ENCODE assay signal across 8 cellular contexts in the genomic region with DNA sequence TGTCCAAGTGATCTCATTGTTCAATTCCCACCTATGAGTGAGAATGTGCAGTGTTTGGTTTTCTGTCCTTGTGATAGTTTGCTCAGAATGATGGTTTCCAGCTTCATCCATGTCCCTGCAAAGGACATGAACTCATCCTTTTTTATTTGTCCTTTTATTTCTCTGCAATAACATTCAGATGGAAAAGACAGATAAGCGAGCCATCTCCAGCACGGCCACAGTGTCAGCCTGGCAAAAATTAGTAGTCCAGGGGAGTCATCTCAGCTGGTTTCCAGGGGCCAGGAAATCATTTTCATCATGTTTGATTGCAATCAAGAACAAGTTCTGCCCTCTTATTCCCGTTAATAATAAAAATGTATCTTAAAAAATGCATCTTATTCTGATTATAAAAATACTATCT. TPM values are rescaled to one million over a fixed set of nuclear protein-coding genes. Genes with fewer than 3 reads are reported as not detected.
DNase-seq lines count a peak whose midpoint lies in the region; ATAC-seq and TF ChIP-seq lines count a peak whose summit lies in the region.
"Not testable (repeated sequence)": the region's sequence is repeated elsewhere in the genome, so short reads cannot be mapped to it uniquely, and the experiment has no call there.

No MANE protein-coding gene starts in this region.

- not testable (repeated sequence) for H4K20me1 ChIP-seq in GM23338 (replicated peaks; ENCODE audit: insufficient read depth); SK-N-SH (ENCODE audit: insufficient read depth)

- TF ChIP-seq RAD21 in SK-N-SH (IDR thresholded peaks at IDR 0.05; ENCODE audit: low read length), result not testable (repeated sequence)

- CTCF ChIA-PET in SK-N-SH (lab: Yijun Ruan, JAX), result interaction anchor here (1.4 to 6.9 kb wide), 13 partner anchors 18 to 336 kb away, joined by 4 to 235 read pairs (median 14); partner anchors contain the start of gene CPLX2
- CTCF ChIA-PET in T-cell (lab: Charles Lee), result interaction anchor here (0.6 to 2.3 kb wide), 4 partner anchors 10 to 183 kb away, joined by 3 to 13 read pairs (median 7); no protein-coding TSS in a partner anchor

- H3K36me3 ChIP-seq in GM23338 (ENCODE audit: insufficient read depth); SK-N-SH (replicated peaks in 1 of 2; ENCODE audit: control insufficient read depth in 1 of 2, insufficient read depth in 2 of 2, low read length in 1 of 2): not testable (repeated sequence)

- H3K4me3 Mint-ChIP-seq in GM23338; T-cell; T-helper 1 cell treated with Interleukin-12 subunit alpha and Interleukin-12 subunit beta and Interleukin-4 antibody, amounts not matched to agents 30 μg/mL and 1 μg/mL, for 36 hours; T-helper 17 cell; activated T-cell treated with anti-CD3 and anti-CD28 coated beads, Interleukin-2, amount 50 U/mL, for 24 hours; activated naive CD8-positive, alpha-beta T cell treated with anti-CD3 and anti-CD28 coated beads, Interleukin-2, amount 50 U/mL, for 24 hours: not testable (repeated sequence)
- peak overlapping the region; percentile 17 for H3K4me3 Mint-ChIP-seq in activated T-helper 1 cell treated with anti-CD3 and anti-CD28 coated beads, Interleukin-12 subunit alpha, Interleukin-12 subunit beta, Interleukin-2, Interleukin-4 antibody, amounts not matched to agents 30 ng/mL and 10 ng/mL and 1 ng/mL, durations not matched to agents 14 hours and 24 hours and 36 hours

- H3K79me2 ChIP-seq in GM23338 (replicated peaks; ENCODE audit: insufficient read depth); SK-N-SH (ENCODE audit: insufficient read depth): not testable (repeated sequence)

- 30% methylated on average over 3 of the region's 3 CpGs for WGBS in SK-N-SH (ENCODE audit: low lambda C conversion rate)

- not testable (repeated sequence) for H3K9me2 ChIP-seq in GM23338 (ENCODE audit: insufficient read depth); SK-N-SH

- not testable (repeated sequence) for H3K27me3 Mint-ChIP-seq in GM23338 (ENCODE audit: insufficient read depth, low read depth, poor library complexity); T-cell; T-helper 1 cell treated with Interleukin-12 subunit alpha and Interleukin-12 subunit beta and Interleukin-4 antibody, amounts not matched to agents 30 μg/mL and 1 μg/mL, for 36 hours (ENCODE audit: low read depth); T-helper 17 cell; activated T-cell treated with anti-CD3 and anti-CD28 coated beads, Interleukin-2, amount 50 U/mL, for 24 hours; activated T-helper 1 cell treated with anti-CD3 and anti-CD28 coated beads, Interleukin-12 subunit alpha, Interleukin-12 subunit beta, Interleukin-2, Interleukin-4 antibody, amounts not matched to agents 30 ng/mL and 10 ng/mL and 1 ng/mL, durations not matched to agents 14 hours and 24 hours and 36 hours (ENCODE audit: insufficient read depth); activated naive CD8-positive, alpha-beta T cell treated with anti-CD3 and anti-CD28 coated beads, Interleukin-2, amount 50 U/mL, for 24 hours

- not testable (repeated sequence) for H3K36me3 Mint-ChIP-seq in GM23338 (ENCODE audit: low read depth); T-cell; T-helper 17 cell (ENCODE audit: low read depth)
- H3K36me3 Mint-ChIP-seq in T-helper 1 cell treated with Interleukin-12 subunit alpha and Interleukin-12 subunit beta and Interleukin-4 antibody, amounts not matched to agents 30 μg/mL and 1 μg/mL, for 36 hours (ENCODE audit: low read depth), result peaks cover 11% of the 10 kb centered on the region
- peaks cover 32% of the 10 kb centered on the region for H3K36me3 Mint-ChIP-seq in activated T-cell treated with anti-CD3 and anti-CD28 coated beads, Interleukin-2, amount 50 U/mL, for 24 hours (ENCODE audit: low read depth)
- peaks cover 27% of the 10 kb centered on the region for H3K36me3 Mint-ChIP-seq in activated T-helper 1 cell treated with anti-CD3 and anti-CD28 coated beads, Interleukin-12 subunit alpha, Interleukin-12 subunit beta, Interleukin-2, Interleukin-4 antibody, amounts not matched to agents 30 ng/mL and 10 ng/mL and 1 ng/mL, durations not matched to agents 14 hours and 24 hours and 36 hours (ENCODE audit: low read depth)
- peaks cover 19% of the 10 kb centered on the region for H3K36me3 Mint-ChIP-seq in activated naive CD8-positive, alpha-beta T cell treated with anti-CD3 and anti-CD28 coated beads, Interleukin-2, amount 50 U/mL, for 24 hours (ENCODE audit: low read depth)

- not testable (repeated sequence) for H3K27ac Mint-ChIP-seq in GM23338; activated T-helper 1 cell treated with anti-CD3 and anti-CD28 coated beads, Interleukin-12 subunit alpha, Interleukin-12 subunit beta, Interleukin-2, Interleukin-4 antibody, amounts not matched to agents 30 ng/mL and 10 ng/mL and 1 ng/mL, durations not matched to agents 14 hours and 24 hours and 36 hours
- H3K27ac Mint-ChIP-seq in T-cell, result peak overlapping the region; percentile 10 to 22
- H3K27ac Mint-ChIP-seq in T-helper 1 cell treated with Interleukin-12 subunit alpha and Interleukin-12 subunit beta and Interleukin-4 antibody, amounts not matched to agents 30 μg/mL and 1 μg/mL, for 36 hours, result peak overlapping the region; percentile 6
- H3K27ac Mint-ChIP-seq in T-helper 17 cell, result peak overlapping the region; percentile 47
- peak overlapping the region; percentile 30 for H3K27ac Mint-ChIP-seq in activated T-cell treated with anti-CD3 and anti-CD28 coated beads, Interleukin-2, amount 50 U/mL, for 24 hours
- H3K27ac Mint-ChIP-seq in activated naive CD8-positive, alpha-beta T cell treated with anti-CD3 and anti-CD28 coated beads, Interleukin-2, amount 50 U/mL, for 24 hours, result peak overlapping the region; percentile 64

- H3K4me2 ChIP-seq in GM23338, result 0 out of 2 replicates have a peak overlapping the region, but pooled peaks have one; percentile 46
- not testable (repeated sequence) for H3K4me2 ChIP-seq in SK-N-SH

- H3F3A ChIP-seq in GM23338 (replicated peaks; ENCODE audit: low read depth); SK-N-SH (replicated peaks; ENCODE audit: insufficient read depth): not testable (repeated sequence)

- peaks cover 26% of the 10 kb centered on the region for H3K4me1 Mint-ChIP-seq in GM23338
- H3K4me1 Mint-ChIP-seq in T-cell, result peaks cover 19 to 28% (median 23%) of the 10 kb centered on the region in 3 donors
- peaks cover 33% of the 10 kb centered on the region for H3K4me1 Mint-ChIP-seq in T-helper 1 cell treated with Interleukin-12 subunit alpha and Interleukin-12 subunit beta and Interleukin-4 antibody, amounts not matched to agents 30 μg/mL and 1 μg/mL, for 36 hours (ENCODE audit: low read depth)
- H3K4me1 Mint-ChIP-seq in T-helper 17 cell, result peaks cover 12% of the 10 kb centered on the region
- H3K4me1 Mint-ChIP-seq in activated T-cell treated with anti-CD3 and anti-CD28 coated beads, Interleukin-2, amount 50 U/mL, for 24 hours (ENCODE audit: low read depth), result peaks cover 57% of the 10 kb centered on the region
- H3K4me1 Mint-ChIP-seq in activated T-helper 1 cell treated with anti-CD3 and anti-CD28 coated beads, Interleukin-12 subunit alpha, Interleukin-12 subunit beta, Interleukin-2, Interleukin-4 antibody, amounts not matched to agents 30 ng/mL and 10 ng/mL and 1 ng/mL, durations not matched to agents 14 hours and 24 hours and 36 hours (ENCODE audit: low read depth), result peaks cover 62% of the 10 kb centered on the region
- H3K4me1 Mint-ChIP-seq in activated naive CD8-positive, alpha-beta T cell treated with anti-CD3 and anti-CD28 coated beads, Interleukin-2, amount 50 U/mL, for 24 hours, result peaks cover 53% of the 10 kb centered on the region

- H3K9me3 Mint-ChIP-seq in GM23338; T-cell; T-helper 1 cell treated with Interleukin-12 subunit alpha and Interleukin-12 subunit beta and Interleukin-4 antibody, amounts not matched to agents 30 μg/mL and 1 μg/mL, for 36 hours; activated T-cell treated with anti-CD3 and anti-CD28 coated beads, Interleukin-2, amount 50 U/mL, for 24 hours; activated T-helper 1 cell treated with anti-CD3 and anti-CD28 coated beads, Interleukin-12 subunit alpha, Interleukin-12 subunit beta, Interleukin-2, Interleukin-4 antibody, amounts not matched to agents 30 ng/mL and 10 ng/mL and 1 ng/mL, durations not matched to agents 14 hours and 24 hours and 36 hours; activated naive CD8-positive, alpha-beta T cell treated with anti-CD3 and anti-CD28 coated beads, Interleukin-2, amount 50 U/mL, for 24 hours: not testable (repeated sequence)

- intact Hi-C loops in activated T-helper 1 cell treated with anti-CD3 and anti-CD28 coated beads, Interleukin-12 subunit alpha, Interleukin-12 subunit beta, Interleukin-2, Interleukin-4 antibody, amounts not matched to agents 30 ng/mL and 10 ng/mL and 1 ng/mL, durations not matched to agents 14 hours and 24 hours and 36 hours (cut with micrococcal nuclease), result loop anchor here (10.0 kb wide), 1 partner anchor 339 kb away; the partner anchor contains the start of gene CPLX2

- DNase-seq in GM23338 (ENCODE audit: low spot score); T-cell; T-helper 17 cell; activated T-cell treated with anti-CD3 and anti-CD28 coated beads, Interleukin-2, amount 50 U/mL, for 24 hours; activated T-helper 1 cell treated with anti-CD3 and anti-CD28 coated beads, Interleukin-12 subunit alpha, Interleukin-12 subunit beta, Interleukin-2, Interleukin-4 antibody, amounts not matched to agents 30 ng/mL and 10 ng/mL and 1 ng/mL, durations not matched to agents 14 hours and 24 hours and 36 hours (ENCODE audit: low spot score); activated naive CD8-positive, alpha-beta T cell treated with anti-CD3 and anti-CD28 coated beads, Interleukin-2, amount 50 U/mL, for 24 hours: not testable (repeated sequence)
- peak; percentile 39 for DNase-seq in SK-N-SH

- H3K27me3 ChIP-seq in GM23338 (ENCODE audit: insufficient read depth); SK-N-SH (ENCODE audit: insufficient read depth): not testable (repeated sequence)

- TF ChIP-seq CTCF in GM23338 (conservative IDR thresholded peaks at IDR 0.05; ENCODE audit: low read depth in 2 of 2); SK-N-SH (IDR thresholded peaks at IDR 0.05): not testable (repeated sequence)

- not testable (repeated sequence) for H3K4me3 ChIP-seq in GM23338; SK-N-SH (ENCODE audit: low read depth in 2 of 2, low read length in 1 of 2)

- not testable (repeated sequence) for H3K9me3 ChIP-seq in SK-N-SH; T-helper 17 cell (ENCODE audit: control insufficient read depth, low read length, poor library complexity, severe bottlenecking)

- H3K9ac ChIP-seq in SK-N-SH, result not testable (repeated sequence)

- not testable (repeated sequence) for ATAC-seq in GM23338; T-cell (replicated peaks in 1 of 4); T-helper 17 cell; activated naive CD8-positive, alpha-beta T cell treated with anti-CD3 and anti-CD28 coated beads, Interleukin-2, amount 50 U/mL, for 24 hours

- POLR2A ChIA-PET in SK-N-SH (lab: Yijun Ruan, JAX), result not testable (repeated sequence)
- POLR2A ChIA-PET in T-cell (lab: Charles Lee), result interaction anchor here in 1 of 2 donors (0.5 to 0.8 kb wide), 2 partner anchors 1397 to 1592 kb away, joined by 5 to 6 read pairs; no protein-coding TSS in a partner anchor

- H3K27ac ChIP-seq in GM23338 (ENCODE audit: low read depth); SK-N-SH (ENCODE audit: low read depth in 2 of 2, low read length in 1 of 2): not testable (repeated sequence)

- H3K4me1 ChIP-seq in GM23338 (ENCODE audit: insufficient read depth), result peaks cover 39% of the 10 kb centered on the region
- peaks cover 0 to 15% of the 10 kb centered on the region in 2 experiments; a peak in 2 of 4 replicates for H3K4me1 ChIP-seq in SK-N-SH (ENCODE audit: control insufficient read depth in 1 of 2, insufficient read depth in 2 of 2, low read depth in 1 of 2, low read length in 1 of 2)

- not testable (repeated sequence) for H2AFZ ChIP-seq in GM23338; SK-N-SH (ENCODE audit: low read depth)

- not testable (repeated sequence) for TF ChIP-seq EP300 in SK-N-SH (IDR thresholded peaks at IDR 0.05; ENCODE audit: borderline replicate concordance in 1 of 2, low read depth in 1 of 2, low read length in 1 of 2)

RNA-seq across cellular contexts. Expression of gene SFXN1, which starts 57.0 kb away (rescaled TPM):
- 97.7 and 121 TPM in 2 replicates for total RNA-seq in GM23338 (2014; rRNA removed; shearing (Covaris generic))
- polyA plus RNA-seq in GM23338 (2016; fragmentation: Nextera tagmentation; extraction: Ambion mirVana), result 39.8 and 44.0 TPM in 2 replicates
- polyA plus RNA-seq in SK-N-SH (2012; rRNA removed), result 73.6 and 90.9 TPM in 2 replicates
- 68.3 and 90.9 TPM in 2 replicates for polyA plus RNA-seq in SK-N-SH (2012; cell fraction: cytosol; rRNA removed)
- 41.8 and 62.5 TPM in 2 replicates for polyA plus RNA-seq in SK-N-SH (2012; cell fraction: nucleus; rRNA removed)
- 10 to 100 TPM; 78.8 to 97.0 (median 84.1) TPM for total RNA-seq in T-cell
- total RNA-seq in T-helper 17 cell, result 10 to 100 TPM; 59.4 to 88.3 TPM
- total RNA-seq in activated T-helper 1 cell treated with anti-CD3 and anti-CD28 coated beads, Interleukin-12 subunit alpha, Interleukin-12 subunit beta, Interleukin-2, Interleukin-4 antibody, amounts not matched to agents 30 ng/mL and 10 ng/mL and 1 ng/mL, durations not matched to agents 14 hours and 24 hours and 36 hours, result 394 and 397 TPM in 2 replicates
